In the genomic region with DNA sequence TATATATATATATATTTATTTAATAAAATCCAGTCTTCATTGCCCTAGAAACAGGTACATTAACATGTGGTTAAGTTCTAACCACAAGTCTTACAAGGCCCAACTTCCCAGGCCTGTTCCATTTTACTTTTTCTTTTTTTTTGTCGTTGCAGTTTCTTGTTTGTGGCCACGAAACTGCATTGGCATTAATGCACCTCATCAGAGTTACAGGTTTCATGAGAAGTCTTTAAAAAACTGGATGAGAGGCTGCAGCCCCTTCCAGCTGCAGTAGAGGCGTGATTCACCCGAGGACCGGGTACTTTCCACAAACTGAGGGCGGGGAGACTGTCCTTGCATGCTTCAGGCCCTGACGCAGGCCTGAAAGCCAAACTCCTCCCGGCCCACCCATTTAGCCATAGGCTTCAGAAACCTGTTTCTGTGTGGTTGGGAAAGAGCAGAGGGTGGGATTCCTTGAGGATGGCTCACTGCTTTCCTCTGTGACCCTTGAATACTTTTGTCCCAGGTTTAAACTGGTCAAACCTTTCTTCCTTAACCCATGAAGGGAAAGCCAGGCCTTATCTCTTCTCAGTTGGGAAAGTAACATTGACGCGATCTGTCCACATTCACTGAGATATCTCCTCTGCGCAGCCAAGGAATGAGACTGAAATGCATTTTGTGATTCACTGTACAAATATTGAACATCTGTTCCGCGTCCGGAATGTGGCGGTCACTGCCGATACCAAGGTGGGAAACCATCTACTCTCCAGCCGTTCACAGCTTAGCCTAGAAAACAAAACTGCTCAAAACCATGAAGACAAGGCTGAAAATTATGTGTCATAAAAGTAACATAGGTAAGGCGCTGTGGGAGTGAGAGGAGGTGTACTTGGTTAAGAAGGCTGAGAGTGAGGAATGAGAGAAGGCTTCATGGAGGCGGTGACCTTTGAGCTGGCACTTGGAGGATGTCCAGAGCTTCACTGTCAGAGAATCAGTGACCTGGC, we compare ENCODE assay signal across 2 cellular contexts.
TF ChIP-seq lines count a peak whose summit lies in the region.

No MANE protein-coding gene starts in this region.

TF ChIP-seq in GM23338, 12 proteins besides CTCF, POLR2A, EP300 and RAD21 (continued from another document and continues in another):
- TF ChIP-seq, protein P1, sequence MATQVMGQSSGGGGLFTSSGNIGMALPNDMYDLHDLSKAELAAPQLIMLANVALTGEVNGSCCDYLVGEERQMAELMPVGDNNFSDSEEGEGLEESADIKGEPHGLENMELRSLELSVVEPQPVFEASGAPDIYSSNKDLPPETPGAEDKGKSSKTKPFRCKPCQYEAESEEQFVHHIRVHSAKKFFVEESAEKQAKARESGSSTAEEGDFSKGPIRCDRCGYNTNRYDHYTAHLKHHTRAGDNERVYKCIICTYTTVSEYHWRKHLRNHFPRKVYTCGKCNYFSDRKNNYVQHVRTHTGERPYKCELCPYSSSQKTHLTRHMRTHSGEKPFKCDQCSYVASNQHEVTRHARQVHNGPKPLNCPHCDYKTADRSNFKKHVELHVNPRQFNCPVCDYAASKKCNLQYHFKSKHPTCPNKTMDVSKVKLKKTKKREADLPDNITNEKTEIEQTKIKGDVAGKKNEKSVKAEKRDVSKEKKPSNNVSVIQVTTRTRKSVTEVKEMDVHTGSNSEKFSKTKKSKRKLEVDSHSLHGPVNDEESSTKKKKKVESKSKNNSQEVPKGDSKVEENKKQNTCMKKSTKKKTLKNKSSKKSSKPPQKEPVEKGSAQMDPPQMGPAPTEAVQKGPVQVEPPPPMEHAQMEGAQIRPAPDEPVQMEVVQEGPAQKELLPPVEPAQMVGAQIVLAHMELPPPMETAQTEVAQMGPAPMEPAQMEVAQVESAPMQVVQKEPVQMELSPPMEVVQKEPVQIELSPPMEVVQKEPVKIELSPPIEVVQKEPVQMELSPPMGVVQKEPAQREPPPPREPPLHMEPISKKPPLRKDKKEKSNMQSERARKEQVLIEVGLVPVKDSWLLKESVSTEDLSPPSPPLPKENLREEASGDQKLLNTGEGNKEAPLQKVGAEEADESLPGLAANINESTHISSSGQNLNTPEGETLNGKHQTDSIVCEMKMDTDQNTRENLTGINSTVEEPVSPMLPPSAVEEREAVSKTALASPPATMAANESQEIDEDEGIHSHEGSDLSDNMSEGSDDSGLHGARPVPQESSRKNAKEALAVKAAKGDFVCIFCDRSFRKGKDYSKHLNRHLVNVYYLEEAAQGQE (IDR thresholded peaks at IDR 0.05; ENCODE audit: unreplicated experiment) = no peak
- TF ChIP-seq, protein P2, sequence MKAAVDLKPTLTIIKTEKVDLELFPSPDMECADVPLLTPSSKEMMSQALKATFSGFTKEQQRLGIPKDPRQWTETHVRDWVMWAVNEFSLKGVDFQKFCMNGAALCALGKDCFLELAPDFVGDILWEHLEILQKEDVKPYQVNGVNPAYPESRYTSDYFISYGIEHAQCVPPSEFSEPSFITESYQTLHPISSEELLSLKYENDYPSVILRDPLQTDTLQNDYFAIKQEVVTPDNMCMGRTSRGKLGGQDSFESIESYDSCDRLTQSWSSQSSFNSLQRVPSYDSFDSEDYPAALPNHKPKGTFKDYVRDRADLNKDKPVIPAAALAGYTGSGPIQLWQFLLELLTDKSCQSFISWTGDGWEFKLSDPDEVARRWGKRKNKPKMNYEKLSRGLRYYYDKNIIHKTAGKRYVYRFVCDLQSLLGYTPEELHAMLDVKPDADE (IDR thresholded peaks at IDR 0.05) = no peak
- no peak for TF ChIP-seq EZH2 (IDR thresholded peaks at IDR 0.05; ENCODE audit: low read depth, unreplicated experiment)
- TF ChIP-seq CREB1 (CRISPR knock-in tag; IDR thresholded peaks at IDR 0.05; ENCODE audit: low read depth) = no peak
- TF ChIP-seq STAT1 (IDR thresholded peaks at IDR 0.05; ENCODE audit: unreplicated experiment) = no peak
- TF ChIP-seq EZH2phosphoT487 (IDR thresholded peaks at IDR 0.05; ENCODE audit: unreplicated experiment) = no peak
- no peak for TF ChIP-seq ZNF114 (CRISPR knock-in tag; IDR thresholded peaks at IDR 0.05)
- no peak for TF ChIP-seq NANOG (IDR thresholded peaks at IDR 0.05; ENCODE audit: borderline replicate concordance)
- no peak for TF ChIP-seq POLR2AphosphoS5 (IDR thresholded peaks at IDR 0.05; ENCODE audit: low read depth)
- TF ChIP-seq JUNB (IDR thresholded peaks at IDR 0.05; ENCODE audit: unreplicated experiment) = no peak

TF ChIP-seq in H1, 55 proteins besides CTCF, POLR2A, EP300 and RAD21 (continued from another document):
- no peak for TF ChIP-seq BRCA1 (IDR thresholded peaks at IDR 0.05; ENCODE audit: low read depth, low read length)
- no peak for TF ChIP-seq BACH1 (IDR thresholded peaks at IDR 0.05; ENCODE audit: low read length)
- TF ChIP-seq ZNF274 (IDR thresholded peaks at IDR 0.05; ENCODE audit: borderline replicate concordance, extremely low read depth, low read length) = no peak
- no peak for TF ChIP-seq CREB1 (IDR thresholded peaks at IDR 0.05)
